ENCODE assay signal across 15 cellular contexts in the genomic region with DNA sequence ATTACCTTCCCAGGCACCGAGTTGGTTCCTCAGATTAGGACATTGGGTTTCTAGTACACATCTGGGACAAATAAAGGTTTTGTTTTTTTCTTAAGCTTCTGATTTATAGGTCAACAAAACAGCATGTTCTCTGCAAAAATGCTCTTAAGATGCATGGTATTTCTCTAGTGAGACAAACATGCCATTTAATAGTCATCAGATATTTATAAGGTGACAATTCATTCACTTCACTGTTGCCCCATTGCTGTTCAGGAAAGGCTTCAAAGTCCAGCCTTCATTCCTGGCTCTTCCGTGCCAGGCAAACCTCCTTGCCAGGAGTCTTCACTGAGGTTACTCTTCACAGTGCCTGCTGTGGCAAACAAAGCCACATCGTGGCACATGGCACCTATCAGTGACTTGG.
"Had no signal": no experiment of that assay in that cellular context is flagged by ENCODE, and none has a peak within 500 bp of the region (broad histone marks: within the 10 kb centered on the region; RNA-seq: fewer than 3 reads in every experiment).

No MANE protein-coding gene starts in this region.

- H2AFZ ChIP-seq: parathyroid adenoma had no signal

- H3K9me3 Mint-ChIP-seq: activated naive CD4-positive, alpha-beta T cell treated with anti-CD3 and anti-CD28 coated beads for 36 hours; activated naive CD8-positive, alpha-beta T cell treated with anti-CD3 and anti-CD28 coated beads, Interleukin-2, amount 50 U/mL, for 24 hours; activated T-helper 2 cell treated with anti-CD3 and anti-CD28 coated beads, Interferon-gamma antibody, Interleukin-2, Interleukin-4, amounts not matched to agents 10 μg/mL and 5 μg/mL and 100 μg/mL, durations not matched to agents 14 hours and 24 hours and 36 hours; effector memory CD8-positive, alpha-beta T cell; naive B cell; stimulated activated naive B cell treated with anti-CD40 and anti-IgM and Interleukin-4, amounts not matched to agents 10 μg/mL and 1 μg/mL and 100 μg/mL, for 72 hours had no signal

- H3K27ac ChIP-seq: parathyroid adenoma, thyroid gland had no signal

- H3K4me1 ChIP-seq: parathyroid adenoma, thyroid gland had no signal

- ATAC-seq: activated naive CD8-positive, alpha-beta T cell treated with anti-CD3 and anti-CD28 coated beads, Interleukin-2, amount 50 U/mL, for 24 hours; effector memory CD8-positive, alpha-beta T cell; left colon; stimulated activated naive B cell treated with anti-CD40 and anti-IgM and Interleukin-4, amounts not matched to agents 10 μg/mL and 1 μg/mL and 100 μg/mL, for 72 hours had no signal

- H3K9ac ChIP-seq: parathyroid adenoma had no signal

- DNase-seq: activated CD4-positive, alpha-beta T cell treated with anti-CD3 and anti-CD28 coated beads, Interleukin-2, amount 50 U/mL, for 4 hours; activated CD4-positive, CD25-positive, alpha-beta regulatory T cell treated with anti-CD3 and anti-CD28 coated beads, Interleukin-2, amount 50 U/mL, for 72 hours; activated naive CD4-positive, alpha-beta T cell treated with anti-CD3 and anti-CD28 coated beads for 36 hours; activated naive CD8-positive, alpha-beta T cell treated with anti-CD3 and anti-CD28 coated beads, Interleukin-2, amount 50 U/mL, for 24 hours; dermis blood vessel endothelial cell; effector memory CD8-positive, alpha-beta T cell; left colon; naive B cell; stimulated activated CD4-positive, alpha-beta T cell treated with anti-CD3 and anti-CD28 coated beads, Interleukin-2, amount 100 ng/mL, for 48 hours; stimulated activated naive B cell treated with anti-CD40 and anti-IgM and Interleukin-4, amounts not matched to agents 10 μg/mL and 1 μg/mL and 100 μg/mL, for 72 hours; thyroid gland had no signal

- H3K36me3 ChIP-seq: ascending aorta, thyroid gland had no signal

- H3K4me3 ChIP-seq: ascending aorta, lung, thyroid gland had no signal

- H3K27me3 ChIP-seq: ascending aorta, thyroid gland had no signal

- H3K27me3 Mint-ChIP-seq: activated naive CD8-positive, alpha-beta T cell treated with anti-CD3 and anti-CD28 coated beads, Interleukin-2, amount 50 U/mL, for 24 hours; effector memory CD8-positive, alpha-beta T cell; stimulated activated naive B cell treated with anti-CD40 and anti-IgM and Interleukin-4, amounts not matched to agents 10 μg/mL and 1 μg/mL and 100 μg/mL, for 72 hours had no signal

- H3K27ac Mint-ChIP-seq: activated naive CD4-positive, alpha-beta T cell treated with anti-CD3 and anti-CD28 coated beads for 36 hours; activated naive CD8-positive, alpha-beta T cell treated with anti-CD3 and anti-CD28 coated beads, Interleukin-2, amount 50 U/mL, for 24 hours; activated T-helper 2 cell treated with anti-CD3 and anti-CD28 coated beads, Interferon-gamma antibody, Interleukin-2, Interleukin-4, amounts not matched to agents 10 μg/mL and 5 μg/mL and 100 μg/mL, durations not matched to agents 14 hours and 24 hours and 36 hours; effector memory CD8-positive, alpha-beta T cell; stimulated activated naive B cell treated with anti-CD40 and anti-IgM and Interleukin-4, amounts not matched to agents 10 μg/mL and 1 μg/mL and 100 μg/mL, for 72 hours had no signal

- H3K9me3 ChIP-seq: ascending aorta, thyroid gland had no signal

- H3K79me2 ChIP-seq: parathyroid adenoma had no signal

- H3K4me3 Mint-ChIP-seq: activated naive CD4-positive, alpha-beta T cell treated with anti-CD3 and anti-CD28 coated beads for 36 hours; activated naive CD8-positive, alpha-beta T cell treated with anti-CD3 and anti-CD28 coated beads, Interleukin-2, amount 50 U/mL, for 24 hours; effector memory CD8-positive, alpha-beta T cell; naive B cell; stimulated activated naive B cell treated with anti-CD40 and anti-IgM and Interleukin-4, amounts not matched to agents 10 μg/mL and 1 μg/mL and 100 μg/mL, for 72 hours had no signal

- H3K36me3 Mint-ChIP-seq: naive B cell; stimulated activated naive B cell treated with anti-CD40 and anti-IgM and Interleukin-4, amounts not matched to agents 10 μg/mL and 1 μg/mL and 100 μg/mL, for 72 hours had no signal
